In genomic region chr1:234554478-234555311, GRCh38 we compare ENCODE assay signal across 12 cellular contexts. TPM values are rescaled to one million over a fixed set of nuclear protein-coding genes. Genes with fewer than 3 reads are reported as not detected.
DNase-seq lines count a peak whose midpoint lies in the region; ATAC-seq and TF ChIP-seq lines count a peak whose summit lies in the region.
"Had no signal": no experiment of that assay in that cellular context is flagged by ENCODE, and none has a peak within 500 bp of the region (broad histone marks: within the 10 kb centered on the region; RNA-seq: fewer than 3 reads in every experiment).

No MANE protein-coding gene starts in this region.

- H3K4me1 Mint-ChIP-seq in T-helper 2 cell treated with Interferon-gamma antibody and Interleukin-4, amounts not matched to agents 5 μg/mL and 100 μg/mL, for 36 hours (ENCODE audit: low read depth): peaks cover 2% of the 10 kb centered on the region
- H3K4me1 Mint-ChIP-seq: B cell had no signal

- H3K27ac Mint-ChIP-seq in T-helper 2 cell treated with Interferon-gamma antibody and Interleukin-4, amounts not matched to agents 5 μg/mL and 100 μg/mL, for 36 hours: no peak overlapping the region
- H3K27ac Mint-ChIP-seq: B cell had no signal

- no peaks in the 10 kb centered on the region for H3K9me3 Mint-ChIP-seq in T-helper 2 cell treated with Interferon-gamma antibody and Interleukin-4, amounts not matched to agents 5 μg/mL and 100 μg/mL, for 36 hours

- peak overlapping the region; percentile 21 for H4K8ac ChIP-seq in mesenchymal stem cell (ENCODE audit: low read length)

- no peak overlapping the region for H3K14ac ChIP-seq in mesenchymal stem cell (ENCODE audit: low read length in 2 of 2)

- no peaks in the 10 kb centered on the region for H3K36me3 Mint-ChIP-seq in T-helper 2 cell treated with Interferon-gamma antibody and Interleukin-4, amounts not matched to agents 5 μg/mL and 100 μg/mL, for 36 hours (ENCODE audit: low read depth)

- intact Hi-C loops in left ventricle myocardium inferior (cut with micrococcal nuclease) (no loop called here), Right ventricle myocardium inferior (cut with DNase I) (no loop called here), adrenal gland (cut with DNase I) (no loop called here)

- H3K9me3 ChIP-seq in left ventricle myocardium inferior (replicated peaks) (no peaks in the 10 kb centered on the region), adrenal gland (replicated peaks in 1 of 3) (no peaks in the 10 kb centered on the region), mesenchymal stem cell (ENCODE audit: control insufficient read depth, low read length) (no peaks in the 10 kb centered on the region)
- H3K9me3 ChIP-seq: upper lobe of right lung had no signal

- no peak overlapping the region for H2BK120ac ChIP-seq in mesenchymal stem cell (ENCODE audit: low read depth, low read length)

- DNase-seq in left ventricle myocardium inferior: no peak
- DNase-seq in Right ventricle myocardium inferior (ENCODE audit: missing footprints): no peak
- DNase-seq in adrenal gland: peak in 4 of 7 donors; percentile 10 to 42 (median 36)
- DNase-seq in mesenchymal stem cell: peak; percentile 25
- DNase-seq in T-helper 2 cell treated with Interferon-gamma antibody and Interleukin-4, amounts not matched to agents 5 μg/mL and 100 μg/mL, for 36 hours (ENCODE audit: low spot score): no peak
- DNase-seq in DMS114 treated with DMSO at 0.1 percent for 48 hours (lab: John Stamatoyannopoulos, UW; ENCODE audit: unreplicated experiment): no peak
- DNase-seq: NCI-H1048, upper lobe of right lung had no signal

- H3K27ac ChIP-seq in left ventricle myocardium inferior (replicated peaks) (peak overlapping the region; percentile 73), adrenal gland (peak overlapping the region in 1 of 5 donors; percentile 73), mesenchymal stem cell (ENCODE audit: low read length, poor library complexity, severe bottlenecking) (no peak overlapping the region)
- H3K27ac ChIP-seq: PC-9, upper lobe of right lung had no signal

- H2AK5ac ChIP-seq in mesenchymal stem cell (ENCODE audit: low read length, severe bottlenecking): peak overlapping the region; percentile 70

- peaks cover 33% of the 10 kb centered on the region for H3K4me1 ChIP-seq in left ventricle myocardium inferior
- peaks cover 0 to 14% of the 10 kb centered on the region in 2 donors for H3K4me1 ChIP-seq in adrenal gland (replicated peaks in 1 of 2)
- H3K4me1 ChIP-seq in mesenchymal stem cell (ENCODE audit: control insufficient read depth, insufficient read depth, low read depth, low read length): peaks cover 18% of the 10 kb centered on the region
- H3K4me1 ChIP-seq: upper lobe of right lung had no signal

- no peak overlapping the region for H3K9ac ChIP-seq in mesenchymal stem cell (ENCODE audit: low read length)

- peak overlapping the region; percentile 22 to 75 for H2BK12ac ChIP-seq in mesenchymal stem cell (ENCODE audit: low read length in 2 of 2)

- 68 to 83% (median 75%) methylated on average over 12 to 14 of the region's 14 CpGs for WGBS in adrenal gland, 4 donors
- 71% methylated on average over 13 of the region's 14 CpGs for WGBS in mesenchymal stem cell

- H3K23ac ChIP-seq in mesenchymal stem cell (ENCODE audit: low read length in 2 of 2): no peak overlapping the region

- H2BK5ac ChIP-seq in mesenchymal stem cell (ENCODE audit: low read depth, low read length, poor library complexity, severe bottlenecking): no peak overlapping the region

- no peak for TF ChIP-seq POLR2A in adrenal gland (IDR thresholded peaks at IDR 0.05)

- peak overlapping the region; percentile 4 to 82 for H3K18ac ChIP-seq in mesenchymal stem cell (ENCODE audit: low read depth in 1 of 2, low read length in 2 of 2)

- no peak overlapping the region for H2AFZ ChIP-seq in mesenchymal stem cell (ENCODE audit: low read depth, low read length)
- H2AFZ ChIP-seq: PC-9 had no signal

- no peak overlapping the region for H3K4me2 ChIP-seq in mesenchymal stem cell (ENCODE audit: low read length, poor library complexity, severe bottlenecking)
- H3K4me2 ChIP-seq: PC-9 had no signal

- H3K4ac ChIP-seq in mesenchymal stem cell (ENCODE audit: low read depth in 1 of 2, low read length in 2 of 2): peak overlapping the region in 1 of 2 experiments; percentile 29

- H3K27me3 ChIP-seq in left ventricle myocardium inferior (ENCODE audit: low read depth) (no peaks in the 10 kb centered on the region), adrenal gland (no peaks in the 10 kb centered on the region), mesenchymal stem cell (ENCODE audit: control insufficient read depth in 1 of 2, insufficient read depth in 1 of 2, low read length in 2 of 2) (no peaks in the 10 kb centered on the region)
- H3K27me3 ChIP-seq: upper lobe of right lung had no signal

- H3K4me3 ChIP-seq in left ventricle myocardium inferior: no peak overlapping the region
- H3K4me3 ChIP-seq in adrenal gland: no peak overlapping the region
- no peak overlapping the region for H3K4me3 ChIP-seq in mesenchymal stem cell (ENCODE audit: insufficient read depth in 1 of 2, low read depth in 1 of 2, low read length in 2 of 2)
- H3K4me3 ChIP-seq: PC-9, upper lobe of right lung had no signal

- TF ChIP-seq CTCF in left ventricle myocardium inferior (IDR thresholded peaks at IDR 0.05; ENCODE audit: borderline replicate concordance): no peak
- no peak for TF ChIP-seq CTCF in adrenal gland (IDR thresholded peaks at IDR 0.05)

- H3K36me3 ChIP-seq in left ventricle myocardium inferior (no peaks in the 10 kb centered on the region), adrenal gland (replicated peaks in 1 of 2) (no peaks in the 10 kb centered on the region), mesenchymal stem cell (ENCODE audit: control insufficient read depth in 1 of 2, insufficient read depth in 2 of 2, low read depth in 1 of 2, low read length in 2 of 2) (no peaks in the 10 kb centered on the region)
- H3K36me3 ChIP-seq: upper lobe of right lung had no signal

- H2BK15ac ChIP-seq in mesenchymal stem cell (ENCODE audit: low read depth, poor library complexity, severe bottlenecking): no peak overlapping the region

- H3K79me1 ChIP-seq in mesenchymal stem cell (replicated peaks; ENCODE audit: low read length, poor library complexity, severe bottlenecking): no peaks in the 10 kb centered on the region

- H3K4me3 Mint-ChIP-seq in T-helper 2 cell treated with Interferon-gamma antibody and Interleukin-4, amounts not matched to agents 5 μg/mL and 100 μg/mL, for 36 hours: no peak overlapping the region
- H3K4me3 Mint-ChIP-seq: B cell had no signal

- H4K91ac ChIP-seq in mesenchymal stem cell (ENCODE audit: low read length): peak overlapping the region; percentile 57

- no peaks in the 10 kb centered on the region for H3K27me3 Mint-ChIP-seq in T-helper 2 cell treated with Interferon-gamma antibody and Interleukin-4, amounts not matched to agents 5 μg/mL and 100 μg/mL, for 36 hours (ENCODE audit: low read depth)
- H3K27me3 Mint-ChIP-seq: B cell had no signal

- no peak for ATAC-seq in Right ventricle myocardium inferior
- ATAC-seq in GM21367 (IDR thresholded peaks at IDR 0.05; ENCODE audit: unreplicated experiment): no peak
- ATAC-seq in HG02852 (IDR thresholded peaks at IDR 0.05; ENCODE audit: unreplicated experiment): no peak
- ATAC-seq: upper lobe of right lung had no signal

RNA-seq across cellular contexts. Expression of gene IRF2BP2, which starts 55.3 kb away (rescaled TPM):
- 126 TPM for total RNA-seq in left ventricle myocardium inferior
- 116 TPM for total RNA-seq in Right ventricle myocardium inferior
- total RNA-seq in adrenal gland: 100 to 1,000 TPM in 4 of 8 donors, 10 to 100 TPM in 4; 66.5 to 182 (median 102) TPM
- polyA plus RNA-seq in adrenal gland: 10 to 100 TPM; 47.2 to 87.6 (median 67.4) TPM
- polyA plus RNA-seq in mesenchymal stem cell (2013, experiment 1 of 2): 98.6 TPM
- polyA plus RNA-seq in mesenchymal stem cell (2013, experiment 2 of 2): 94.7 TPM

Comparison
In these comparisons a context has a peak if more than half of its experiments do, and no peak if none do; other contexts are left out.
1. DNase-seq: peak in adrenal gland (4 of 7) and mesenchymal stem cell (single experiment); none in left ventricle myocardium inferior (single experiment), Right ventricle myocardium inferior (single experiment), T-helper 2 cell treated with Interferon-gamma antibody and Interleukin-4, amounts not matched to agents 5 μg/mL and 100 μg/mL, for 36 hours (single experiment) and DMS114 treated with DMSO at 0.1 percent for 48 hours (single experiment).